2 cellular contexts compared by ENCODE assay signal in the genomic region with DNA sequence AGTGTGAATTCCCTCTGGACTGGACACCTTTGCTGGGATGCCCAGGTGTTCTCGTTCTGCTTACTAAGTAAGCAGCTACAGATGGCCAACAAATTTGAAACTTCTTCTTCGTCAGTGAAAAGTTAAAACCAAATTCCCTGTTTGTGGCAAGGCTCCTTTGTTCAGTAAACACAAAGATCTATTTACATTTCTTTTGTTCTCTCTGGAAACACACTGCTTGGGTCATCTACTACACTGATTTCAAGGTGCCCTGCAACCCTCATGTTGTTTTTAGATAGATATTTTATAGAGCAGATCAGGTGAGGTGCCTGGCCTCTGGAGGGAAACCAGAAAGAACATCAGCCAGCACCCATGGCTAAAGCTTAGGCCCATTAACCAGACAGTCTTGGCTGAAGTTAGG.
TF ChIP-seq lines count a peak whose summit lies in the region.

No MANE protein-coding gene starts in this region.

TF ChIP-seq in IMR-90, 13 proteins besides CTCF, POLR2A, EP300 and RAD21:
- TF ChIP-seq NFE2L2 (IDR thresholded peaks at IDR 0.05; ENCODE audit: low read depth, low read length), result no peak
- TF ChIP-seq, protein P1, sequence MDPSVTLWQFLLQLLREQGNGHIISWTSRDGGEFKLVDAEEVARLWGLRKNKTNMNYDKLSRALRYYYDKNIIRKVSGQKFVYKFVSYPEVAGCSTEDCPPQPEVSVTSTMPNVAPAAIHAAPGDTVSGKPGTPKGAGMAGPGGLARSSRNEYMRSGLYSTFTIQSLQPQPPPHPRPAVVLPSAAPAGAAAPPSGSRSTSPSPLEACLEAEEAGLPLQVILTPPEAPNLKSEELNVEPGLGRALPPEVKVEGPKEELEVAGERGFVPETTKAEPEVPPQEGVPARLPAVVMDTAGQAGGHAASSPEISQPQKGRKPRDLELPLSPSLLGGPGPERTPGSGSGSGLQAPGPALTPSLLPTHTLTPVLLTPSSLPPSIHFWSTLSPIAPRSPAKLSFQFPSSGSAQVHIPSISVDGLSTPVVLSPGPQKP (IDR thresholded peaks at IDR 0.05; ENCODE audit: borderline replicate concordance, low read depth, low read length), result no peak
- no peak for TF ChIP-seq RCOR1 (IDR thresholded peaks at IDR 0.05; ENCODE audit: insufficient replicate concordance, low read length)
- TF ChIP-seq CHD1 (IDR thresholded peaks at IDR 0.05; ENCODE audit: low read depth, low read length), result no peak
- TF ChIP-seq, protein P2, sequence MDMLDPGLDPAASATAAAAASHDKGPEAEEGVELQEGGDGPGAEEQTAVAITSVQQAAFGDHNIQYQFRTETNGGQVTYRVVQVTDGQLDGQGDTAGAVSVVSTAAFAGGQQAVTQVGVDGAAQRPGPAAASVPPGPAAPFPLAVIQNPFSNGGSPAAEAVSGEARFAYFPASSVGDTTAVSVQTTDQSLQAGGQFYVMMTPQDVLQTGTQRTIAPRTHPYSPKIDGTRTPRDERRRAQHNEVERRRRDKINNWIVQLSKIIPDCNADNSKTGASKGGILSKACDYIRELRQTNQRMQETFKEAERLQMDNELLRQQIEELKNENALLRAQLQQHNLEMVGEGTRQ (IDR thresholded peaks at IDR 0.05; ENCODE audit: low read depth, low read length), result no peak
- TF ChIP-seq RFX5 (IDR thresholded peaks at IDR 0.05; ENCODE audit: low read depth, low read length), result no peak
- TF ChIP-seq SMC3 (IDR thresholded peaks at IDR 0.05; ENCODE audit: low read depth, low read length), result no peak
- no peak for TF ChIP-seq CEBPB (IDR thresholded peaks at IDR 0.05; ENCODE audit: low read depth, low read length)
- no peak for TF ChIP-seq BHLHE40 (IDR thresholded peaks at IDR 0.05; ENCODE audit: low read depth, low read length)
- no peak for TF ChIP-seq MXI1 (IDR thresholded peaks at IDR 0.05; ENCODE audit: borderline replicate concordance, low read depth, low read length)
- no peak for TF ChIP-seq MAZ (IDR thresholded peaks at IDR 0.05; ENCODE audit: borderline replicate concordance, low read depth, low read length)
- TF ChIP-seq FOS (IDR thresholded peaks at IDR 0.05; ENCODE audit: low read depth, low read length), result no peak
- TF ChIP-seq MAFK (IDR thresholded peaks at IDR 0.05; ENCODE audit: low read depth, low read length), result no peak

TF ChIP-seq in H1, 55 proteins besides CTCF, POLR2A, EP300 and RAD21:
- no peak for TF ChIP-seq CBX8 (IDR thresholded peaks at IDR 0.05; ENCODE audit: borderline replicate concordance, low read depth, low read length)
